ENCODE assay signal across 20 cellular contexts in genomic region chr2:191189112-191189635, GRCh38. TPM values are rescaled to one million over a fixed set of nuclear protein-coding genes. Genes with fewer than 3 reads are reported as not detected.
DNase-seq lines count a peak whose midpoint lies in the region; ATAC-seq, FAIRE-seq and TF ChIP-seq lines count a peak whose summit lies in the region.
"Had no signal": no experiment of that assay in that cellular context is flagged by ENCODE, and none has a peak within 500 bp of the region (broad histone marks: within the 10 kb centered on the region; RNA-seq: fewer than 3 reads in every experiment).

No MANE protein-coding gene starts in this region.

- H3K27ac Mint-ChIP-seq in MCF 10A (ENCODE audit: low read depth, unreplicated experiment): peak overlapping the region; percentile 29

- BruUV-seq in MCF 10A (replicated peaks; lab: Mats Ljungman, UMichigan) (no TSS peak), PC-3 (replicated peaks; lab: Mats Ljungman, UMichigan) (no TSS peak), endothelial cell of umbilical vein (replicated peaks; lab: Mats Ljungman, UMichigan) (no TSS peak)

- H3K9ac ChIP-seq in PC-3 (ENCODE audit: low read length): no peak overlapping the region
- H3K9ac ChIP-seq in endothelial cell of umbilical vein (replicated peaks; ENCODE audit: extremely low read depth, insufficient read depth, low read length): no peak overlapping the region

- H3K27ac ChIP-seq in breast epithelium (no peak overlapping the region), PC-3 (ENCODE audit: low read length) (no peak overlapping the region), endothelial cell of umbilical vein (ENCODE audit: insufficient read depth, low read depth, low read length) (no peak overlapping the region)
- H3K27ac ChIP-seq: psoas muscle, tibial nerve had no signal

- DNase-seq in MCF 10A (ENCODE audit: unreplicated experiment) (no peak), breast epithelium (ENCODE audit: low spot score in 2 of 2) (no peak), PC-3 (peak; percentile 29), endothelial cell of umbilical vein (ENCODE audit: low read depth, low spot score) (no peak), NAMALWA (ENCODE audit: low spot score) (no peak), mesenteric fat pad (ENCODE audit: low spot score) (no peak), ureter (ENCODE audit: low spot score) (no peak)
- DNase-seq: activated CD4-positive, CD25-positive, alpha-beta regulatory T cell treated with anti-CD3 and anti-CD28 coated beads, Interleukin-2, amount 50 U/mL, for 72 hours; activated gamma-delta T cell treated with Interleukin-2 at 50 U/mL for 16 hours; caudate nucleus; EL; kidney; MV-4-11; NCI-H446; psoas muscle; SW 1271 had no signal

- no peak for FAIRE-seq in endothelial cell of umbilical vein (lab: Jason Lieb, UNC)
- FAIRE-seq: GM12892, kidney had no signal

- H2AFZ ChIP-seq in PC-3 (ENCODE audit: low read length): 0 out of 2 replicates have a peak overlapping the region, but pooled peaks have one; percentile 4
- peak overlapping the region; percentile 7 for H2AFZ ChIP-seq in endothelial cell of umbilical vein (ENCODE audit: low read depth, low read length)

- H3K27me3 ChIP-seq in breast epithelium (no peaks in the 10 kb centered on the region), PC-3 (ENCODE audit: low read length) (no peaks in the 10 kb centered on the region), endothelial cell of umbilical vein (ENCODE audit: control insufficient read depth in 2 of 2, insufficient read depth in 2 of 2, low read length in 2 of 2) (peaks cover 0 to 2% of the 10 kb centered on the region in 2 experiments)
- H3K27me3 ChIP-seq: tibial nerve had no signal

- H3K9me1 ChIP-seq in endothelial cell of umbilical vein (replicated peaks; ENCODE audit: control insufficient read depth, extremely low read depth, insufficient read depth, low read length): no peaks in the 10 kb centered on the region

- TF ChIP-seq POLR2A in breast epithelium (IDR thresholded peaks at IDR 0.05) (no peak), endothelial cell of umbilical vein (IDR thresholded peaks at IDR 0.05; ENCODE audit: low read depth, low read length) (no peak)

- H3K9me3 Mint-ChIP-seq in MCF 10A (ENCODE audit: unreplicated experiment): no peaks in the 10 kb centered on the region

- CTCF ChIA-PET in MCF 10A (lab: Yijun Ruan, JAX): interaction anchor here (0.6 to 0.8 kb wide), 3 partner anchors 8 to 22 kb away, joined by 3 to 4 read pairs (median 3); no protein-coding TSS in a partner anchor
- CTCF ChIA-PET in PC-3 (lab: Charles Lee): no interaction called here
- CTCF ChIA-PET in endothelial cell of umbilical vein (lab: Charles Lee): no interaction called here

- ATAC-seq in PC-3 (no peak), HG03095 (IDR thresholded peaks at IDR 0.05; ENCODE audit: unreplicated experiment) (no peak)
- ATAC-seq: psoas muscle had no signal

- no peak overlapping the region for H3K4me3 ChIP-seq in breast epithelium
- H3K4me3 ChIP-seq in PC-3 (ENCODE audit: low read length): no peak overlapping the region
- no peak overlapping the region for H3K4me3 ChIP-seq in endothelial cell of umbilical vein (replicated peaks in 1 of 3; ENCODE audit: insufficient read depth in 1 of 3, low read depth in 1 of 3, low read length in 3 of 3)
- H3K4me3 ChIP-seq: psoas muscle, tibial nerve had no signal

- peaks cover 13% of the 10 kb centered on the region for H3K4me1 Mint-ChIP-seq in MCF 10A (ENCODE audit: insufficient read depth, unreplicated experiment)

- no peaks in the 10 kb centered on the region for H3K9me2 ChIP-seq in PC-3 (replicated peaks; ENCODE audit: low read length)

- intact Hi-C loops in MCF 10A (cut with micrococcal nuclease): no loop called here
- intact Hi-C loops in breast epithelium (cut with DNase I; ENCODE audit: low total_unique reads): no loop called here
- intact Hi-C loops in PC-3 (cut with micrococcal nuclease): no loop called here
- intact Hi-C loops in endothelial cell of umbilical vein (cut with micrococcal nuclease): no loop called here

- H4K20me1 ChIP-seq in PC-3 (ENCODE audit: low read length) (no peaks in the 10 kb centered on the region), endothelial cell of umbilical vein (replicated peaks; ENCODE audit: control insufficient read depth, extremely low read depth, insufficient read depth, low read length) (no peaks in the 10 kb centered on the region)

- dilution Hi-C loops in endothelial cell of umbilical vein (cut with MboI; ENCODE audit: extremely low pct_ligation_motif_present, low sequenced_read_pairs): no loop called here

- no peaks in the 10 kb centered on the region for H3K4me1 ChIP-seq in breast epithelium
- peaks cover 10% of the 10 kb centered on the region; the same call in 1 of the 2 replicates for H3K4me1 ChIP-seq in PC-3 (ENCODE audit: insufficient read depth, low read length)
- no peaks in the 10 kb centered on the region for H3K4me1 ChIP-seq in endothelial cell of umbilical vein (ENCODE audit: control insufficient read depth, extremely low read depth, insufficient read depth, low read length)
- H3K4me1 ChIP-seq: psoas muscle, tibial nerve had no signal

- POLR2A ChIA-PET in MCF 10A (lab: Yijun Ruan, JAX): interaction anchor here (1.1 to 2.7 kb wide), 2 partner anchors 9 to 16 kb away, joined by 3 to 8 read pairs; no protein-coding TSS in a partner anchor
- POLR2A ChIA-PET in PC-3 (lab: Charles Lee; ENCODE audit: unreplicated experiment): interaction anchor here (0.6 kb wide), 1 partner anchor 57 kb away, joined by 3 read pairs; no protein-coding TSS in a partner anchor
- POLR2A ChIA-PET in endothelial cell of umbilical vein (lab: Charles Lee): no interaction called here

- TF ChIP-seq CTCF in MCF 10A (IDR thresholded peaks at IDR 0.05; ENCODE audit: unreplicated experiment) (no peak), breast epithelium (IDR thresholded peaks at IDR 0.05) (no peak), PC-3 (conservative IDR thresholded peaks at IDR 0.05; ENCODE audit: low read depth, low read length) (no peak), endothelial cell of umbilical vein (IDR thresholded peaks at IDR 0.05; ENCODE audit: extremely low read depth in 1 of 2, insufficient read depth in 1 of 2, low read depth in 1 of 2, low read length in 2 of 2) (no peak)

- no peaks in the 10 kb centered on the region for H3K27me3 Mint-ChIP-seq in MCF 10A (ENCODE audit: insufficient read depth, unreplicated experiment)

- H3F3A ChIP-seq in PC-3 (ENCODE audit: low read length, unreplicated experiment): no peaks in the 10 kb centered on the region

- no peak overlapping the region for H3K4me3 Mint-ChIP-seq in MCF 10A (ENCODE audit: unreplicated experiment)

- no peaks in the 10 kb centered on the region for H3K36me3 Mint-ChIP-seq in MCF 10A (ENCODE audit: insufficient read depth, unreplicated experiment)

- H3K79me2 ChIP-seq in PC-3 (ENCODE audit: low read length) (no peaks in the 10 kb centered on the region), endothelial cell of umbilical vein (ENCODE audit: control insufficient read depth, insufficient read depth, low read length) (no peaks in the 10 kb centered on the region)

- H3K9me3 ChIP-seq in breast epithelium (no peaks in the 10 kb centered on the region), PC-3 (ENCODE audit: low read length) (no peaks in the 10 kb centered on the region), endothelial cell of umbilical vein (replicated peaks; ENCODE audit: control insufficient read depth, insufficient read depth, low read length) (no peaks in the 10 kb centered on the region)
- H3K9me3 ChIP-seq: psoas muscle, tibial nerve had no signal

- H3K36me3 ChIP-seq in breast epithelium (no peaks in the 10 kb centered on the region), PC-3 (ENCODE audit: low read depth, low read length) (no peaks in the 10 kb centered on the region), endothelial cell of umbilical vein (ENCODE audit: control insufficient read depth in 2 of 2, extremely low read depth in 1 of 2, insufficient read depth in 2 of 2, low read length in 2 of 2) (no peaks in the 10 kb centered on the region)
- H3K36me3 ChIP-seq: tibial nerve had no signal

- H3K4me2 ChIP-seq in PC-3 (ENCODE audit: low read length) (peak overlapping the region; percentile 55), endothelial cell of umbilical vein (ENCODE audit: insufficient read depth, low read length) (no peak overlapping the region)

TF ChIP-seq in endothelial cell of umbilical vein, 7 proteins besides CTCF, POLR2A, EP300 and RAD21:
- TF ChIP-seq MYC (IDR thresholded peaks at IDR 0.05; ENCODE audit: low read depth, low read length) (no peak), EZH2 (IDR thresholded peaks at IDR 0.05; ENCODE audit: borderline replicate concordance, low read depth, low read length, severe bottlenecking) (no peak), GATA2 (IDR thresholded peaks at IDR 0.05; ENCODE audit: insufficient read depth, insufficient read length, low read depth, low read length) (no peak)

RNA-seq across cellular contexts. Expression of gene STAT4, which starts 38.4 kb away (rescaled TPM):
- 0.83 and 1.4 TPM in 2 replicates for total RNA-seq in MCF 10A (2022)
- 1 to 10 TPM; 1.6 to 5.9 (median 3.6) TPM for total RNA-seq in breast epithelium
- 1.6 and 2.2 TPM in 2 replicates for total RNA-seq in PC-3 (2014; rRNA removed)
- total RNA-seq in endothelial cell of umbilical vein: 0.46 and 0.88 TPM in 2 replicates
- polyA plus RNA-seq in endothelial cell of umbilical vein: 0.97 and 1.2 TPM in 2 replicates
- polyA plus RNA-seq in endothelial cell of umbilical vein (2011; cell fraction: cytosol; rRNA removed): 1.3 and 1.5 TPM in 2 replicates
- 5.6 and 6.0 TPM in 2 replicates for polyA plus RNA-seq in endothelial cell of umbilical vein (2011; cell fraction: nucleus; rRNA removed)
- 0.58 and 0.76 TPM in 2 replicates for polyA plus RNA-seq in endothelial cell of umbilical vein (2012)
- 1.3 and 2.0 TPM in 2 replicates for polyA minus RNA-seq in endothelial cell of umbilical vein
- not detected for polyA minus RNA-seq in endothelial cell of umbilical vein (2011; cell fraction: cytosol; rRNA and poly(A)+ RNA removed)
- polyA minus RNA-seq in endothelial cell of umbilical vein (2011; cell fraction: nucleus; rRNA and poly(A)+ RNA removed): 7.3 and 7.5 TPM in 2 replicates
- total RNA-seq in mesenteric fat pad: 4.1 TPM
- 5.3 TPM for total RNA-seq in ureter
- total RNA-seq: OCI-LY7 had no signal

RNA-seq across cellular contexts. Expression of gene MYO1B, which starts 56.0 kb away (rescaled TPM):
- 204 and 241 TPM in 2 replicates for total RNA-seq in MCF 10A (2022)
- total RNA-seq in breast epithelium: 10 to 100 TPM; 34.1 to 73.9 (median 63.9) TPM
- total RNA-seq in PC-3 (2014; rRNA removed): 88.0 and 93.0 TPM in 2 replicates
- 51.1 and 55.4 TPM in 2 replicates for total RNA-seq in endothelial cell of umbilical vein
- polyA plus RNA-seq in endothelial cell of umbilical vein: 6.4 and 8.7 TPM in 2 replicates
- 10.4 and 11.4 TPM in 2 replicates for polyA plus RNA-seq in endothelial cell of umbilical vein (2011; cell fraction: cytosol; rRNA removed)
- polyA plus RNA-seq in endothelial cell of umbilical vein (2011; cell fraction: nucleus; rRNA removed): 25.9 and 36.1 TPM in 2 replicates
- 13.4 and 31.5 TPM in 2 replicates for polyA plus RNA-seq in endothelial cell of umbilical vein (2012)
- 33.6 and 34.5 TPM in 2 replicates for polyA minus RNA-seq in endothelial cell of umbilical vein
- 6.7 TPM for polyA minus RNA-seq in endothelial cell of umbilical vein (2011; cell fraction: cytosol; rRNA and poly(A)+ RNA removed)
- 62.8 and 97.2 TPM in 2 replicates for polyA minus RNA-seq in endothelial cell of umbilical vein (2011; cell fraction: nucleus; rRNA and poly(A)+ RNA removed)
- 63.9 TPM for total RNA-seq in mesenteric fat pad
- 87.6 TPM for total RNA-seq in ureter
- total RNA-seq: OCI-LY7 had no signal
